Comparison of ENCODE assay signal across 1 cellular context in genomic region chr15:64844576-64845140, GRCh38.
TF ChIP-seq lines count a peak whose summit lies in the region.

No MANE protein-coding gene starts in this region.

TF ChIP-seq in H1, 55 proteins besides CTCF, POLR2A, EP300 and RAD21:
- no peak for TF ChIP-seq SRF (IDR thresholded peaks at IDR 0.05; ENCODE audit: low read depth, low read length)
- no peak for TF ChIP-seq HDAC2 (IDR thresholded peaks at IDR 0.05; ENCODE audit: borderline replicate concordance in 1 of 2, low read depth in 2 of 2, low read length in 2 of 2)
- TF ChIP-seq MAFK (IDR thresholded peaks at IDR 0.05; ENCODE audit: low read depth, low read length) = no peak
- TF ChIP-seq EZH2 (IDR thresholded peaks at IDR 0.05; ENCODE audit: low read depth, low read length, severe bottlenecking) = no peak
- no peak for TF ChIP-seq TAF7 (optimal IDR thresholded peaks at IDR 0.05; ENCODE audit: borderline replicate concordance, low read depth, low read length)
- TF ChIP-seq RNF2 (IDR thresholded peaks at IDR 0.05; ENCODE audit: borderline replicate concordance, low read depth, low read length, missing control alignments, poor library complexity, severe bottlenecking) = no peak
- TF ChIP-seq E2F6 (IDR thresholded peaks at IDR 0.05) = no peak
- no peak for TF ChIP-seq RXRA (IDR thresholded peaks at IDR 0.05; ENCODE audit: insufficient read depth, low read depth, low read length)
- TF ChIP-seq KDM1A (IDR thresholded peaks at IDR 0.05; ENCODE audit: borderline replicate concordance, low read length) = no peak
- TF ChIP-seq JUND (IDR thresholded peaks at IDR 0.05; ENCODE audit: low read length) = no peak
- no peak for TF ChIP-seq CREB1 (IDR thresholded peaks at IDR 0.05)
- TF ChIP-seq KDM4A (IDR thresholded peaks at IDR 0.05; ENCODE audit: low read depth, low read length, severe bottlenecking) = no peak
- TF ChIP-seq TBP (IDR thresholded peaks at IDR 0.05; ENCODE audit: low read depth, low read length) = no peak
- TF ChIP-seq PHF8 (conservative IDR thresholded peaks at IDR 0.05; ENCODE audit: low read depth, low read length) = no peak
- no peak for TF ChIP-seq TEAD4 (IDR thresholded peaks at IDR 0.05; ENCODE audit: low read depth, low read length)
- TF ChIP-seq CBX5 (IDR thresholded peaks at IDR 0.05; ENCODE audit: low read depth, low read length) = no peak
- no peak for TF ChIP-seq YY1 (IDR thresholded peaks at IDR 0.05; ENCODE audit: low read depth, low read length)
